Comparison of ENCODE assay signal across 15 cellular contexts in the genomic region with DNA sequence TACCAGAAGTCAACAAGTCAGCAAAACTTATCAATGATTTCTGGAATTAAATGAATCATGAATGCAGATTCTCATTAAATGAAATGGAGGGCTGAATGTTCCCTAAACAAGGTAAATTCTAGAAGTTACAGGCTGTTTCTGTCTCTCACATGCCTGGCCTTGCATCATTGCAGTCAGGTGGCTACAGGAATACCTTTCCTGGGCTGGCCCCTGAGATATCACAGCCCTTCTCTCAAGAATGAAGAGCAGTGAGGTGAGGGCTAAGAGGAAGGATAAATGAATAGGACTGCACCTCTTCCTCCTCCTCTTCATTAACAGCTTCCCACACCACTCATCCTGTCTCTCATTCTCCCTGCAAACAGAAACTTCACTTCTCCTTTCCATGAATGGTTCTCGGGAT.
"Had no signal": no experiment of that assay in that cellular context is flagged by ENCODE, and none has a peak within 500 bp of the region (broad histone marks: within the 10 kb centered on the region; RNA-seq: fewer than 3 reads in every experiment).

No MANE protein-coding gene starts in this region.

- H3K27ac ChIP-seq: colonic mucosa, gastrocnemius medialis, suprapubic skin, thyroid gland, upper lobe of right lung had no signal

- H3K36me3 Mint-ChIP-seq: natural killer cell had no signal

- H3K36me3 ChIP-seq: colonic mucosa, gastrocnemius medialis, suprapubic skin, thyroid gland, upper lobe of right lung had no signal

- H3K27ac Mint-ChIP-seq: natural killer cell had no signal

- H3K4me3 ChIP-seq: colonic mucosa, gastrocnemius medialis, suprapubic skin, thyroid gland, upper lobe of right lung had no signal

- DNase-seq: caudate nucleus; colonic mucosa; dermis blood vessel endothelial cell; gastrocnemius medialis; left colon; natural killer cell; posterior cingulate gyrus; right cardiac atrium; small intestine; stimulated activated CD4-positive, alpha-beta T cell treated with anti-CD3 and anti-CD28 coated beads, Interleukin-2, amount 100 ng/mL, for 48 hours; stimulated activated naive CD4-positive, alpha-beta T cell treated with Interleukin-2 at 50 U/mL for 16 hours; upper lobe of right lung had no signal

- H3K4me1 Mint-ChIP-seq: natural killer cell, neural crest cell had no signal

- H3K4me3 Mint-ChIP-seq: natural killer cell, neural crest cell had no signal

- H3K9me3 Mint-ChIP-seq: natural killer cell, neural crest cell had no signal

- H3K27me3 ChIP-seq: colonic mucosa, gastrocnemius medialis, suprapubic skin, thyroid gland, upper lobe of right lung had no signal

- ATAC-seq: gastrocnemius medialis, left colon, natural killer cell, right cardiac atrium, upper lobe of right lung had no signal

- H3K4me1 ChIP-seq: colonic mucosa, gastrocnemius medialis, upper lobe of right lung had no signal

- H3K9me3 ChIP-seq: colonic mucosa, gastrocnemius medialis, suprapubic skin, thyroid gland, upper lobe of right lung had no signal
